1 cellular context compared by ENCODE assay signal in genomic region chr2:38613126-38613848, GRCh38.
TF ChIP-seq lines count a peak whose summit lies in the region.

No MANE protein-coding gene starts in this region.

TF ChIP-seq in K562, 482 proteins besides CTCF, POLR2A, EP300 and RAD21 (continued from another document and continues in another):
- TF ChIP-seq HBP1 (CRISPR knock-in tag; IDR thresholded peaks at IDR 0.05) (no peak), ZBTB33 (CRISPR knock-in tag; IDR thresholded peaks at IDR 0.05) (no peak), ZC3H11A (IDR thresholded peaks at IDR 0.05; ENCODE audit: low read depth, low read length) (no peak), CAMTA2 (CRISPR knock-in tag; conservative IDR thresholded peaks at IDR 0.05) (no peak), DACH1 (IDR thresholded peaks at IDR 0.05; ENCODE audit: partially characterized antibody) (no peak), CEBPG (CRISPR knock-in tag; IDR thresholded peaks at IDR 0.05) (peak; percentile 38; the same call in 1 of the 2 replicates), CEBPG (tag; conservative IDR thresholded peaks at IDR 0.05 in 1 of 2, IDR thresholded peaks at IDR 0.05 in 1 of 2) (0 out of 4 replicates have a peak, but pooled peaks of 1 of the 2 experiments have one; percentile 42), MCM3 (IDR thresholded peaks at IDR 0.05) (no peak), ZSCAN29 (IDR thresholded peaks at IDR 0.05) (no peak), ATF2 (CRISPR knock-in tag; IDR thresholded peaks at IDR 0.05) (no peak), POLR2H (tag; IDR thresholded peaks at IDR 0.05; ENCODE audit: low read depth) (no peak), CGGBP1 (CRISPR knock-in tag; IDR thresholded peaks at IDR 0.05) (no peak), ADNP (tag; IDR thresholded peaks at IDR 0.05) (no peak), SMARCA4 (IDR thresholded peaks at IDR 0.05) (no peak), MEF2A (IDR thresholded peaks at IDR 0.05; ENCODE audit: control insufficient read depth, low read depth, low read length) (no peak), RUNX1 (IDR thresholded peaks at IDR 0.05; ENCODE audit: low read depth) (no peak), SPI1 (IDR thresholded peaks at IDR 0.05; ENCODE audit: borderline replicate concordance, low read depth, low read length) (no peak), MYC (IDR thresholded peaks at IDR 0.05; ENCODE audit: low read depth, low read length) (peak; percentile 61; the same call in 1 of the 2 replicates), MYC (CRISPR knock-in tag; IDR thresholded peaks at IDR 0.05; ENCODE audit: borderline replicate concordance, low read depth) (no peak), MTA2 (IDR thresholded peaks at IDR 0.05; ENCODE audit: low read depth) (no peak), POU5F1 (IDR thresholded peaks at IDR 0.05; ENCODE audit: borderline replicate concordance, low read depth, low read length, partially characterized antibody) (no peak), BCOR (IDR thresholded peaks at IDR 0.05) (0 out of 2 replicates have a peak, but pooled peaks have one; percentile 8), BHLHE40 (IDR thresholded peaks at IDR 0.05; ENCODE audit: low read length) (no peak), BRD9 (IDR thresholded peaks at IDR 0.05; ENCODE audit: low read depth, partially characterized antibody) (no peak), HDGF (IDR thresholded peaks at IDR 0.05) (no peak)
- TF ChIP-seq, protein P1, sequence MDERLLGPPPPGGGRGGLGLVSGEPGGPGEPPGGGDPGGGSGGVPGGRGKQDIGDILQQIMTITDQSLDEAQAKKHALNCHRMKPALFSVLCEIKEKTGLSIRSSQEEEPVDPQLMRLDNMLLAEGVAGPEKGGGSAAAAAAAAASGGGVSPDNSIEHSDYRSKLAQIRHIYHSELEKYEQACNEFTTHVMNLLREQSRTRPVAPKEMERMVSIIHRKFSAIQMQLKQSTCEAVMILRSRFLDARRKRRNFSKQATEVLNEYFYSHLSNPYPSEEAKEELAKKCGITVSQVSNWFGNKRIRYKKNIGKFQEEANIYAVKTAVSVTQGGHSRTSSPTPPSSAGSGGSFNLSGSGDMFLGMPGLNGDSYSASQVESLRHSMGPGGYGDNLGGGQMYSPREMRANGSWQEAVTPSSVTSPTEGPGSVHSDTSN (CRISPR knock-in tag; IDR thresholded peaks at IDR 0.05; ENCODE audit: low read depth) = 0 out of 2 replicates have a peak, but pooled peaks have one; percentile 12
- TF ChIP-seq, protein P1 (tag; conservative IDR thresholded peaks at IDR 0.05; ENCODE audit: low read depth) = peak; percentile 60
- TF ChIP-seq, protein P2, sequence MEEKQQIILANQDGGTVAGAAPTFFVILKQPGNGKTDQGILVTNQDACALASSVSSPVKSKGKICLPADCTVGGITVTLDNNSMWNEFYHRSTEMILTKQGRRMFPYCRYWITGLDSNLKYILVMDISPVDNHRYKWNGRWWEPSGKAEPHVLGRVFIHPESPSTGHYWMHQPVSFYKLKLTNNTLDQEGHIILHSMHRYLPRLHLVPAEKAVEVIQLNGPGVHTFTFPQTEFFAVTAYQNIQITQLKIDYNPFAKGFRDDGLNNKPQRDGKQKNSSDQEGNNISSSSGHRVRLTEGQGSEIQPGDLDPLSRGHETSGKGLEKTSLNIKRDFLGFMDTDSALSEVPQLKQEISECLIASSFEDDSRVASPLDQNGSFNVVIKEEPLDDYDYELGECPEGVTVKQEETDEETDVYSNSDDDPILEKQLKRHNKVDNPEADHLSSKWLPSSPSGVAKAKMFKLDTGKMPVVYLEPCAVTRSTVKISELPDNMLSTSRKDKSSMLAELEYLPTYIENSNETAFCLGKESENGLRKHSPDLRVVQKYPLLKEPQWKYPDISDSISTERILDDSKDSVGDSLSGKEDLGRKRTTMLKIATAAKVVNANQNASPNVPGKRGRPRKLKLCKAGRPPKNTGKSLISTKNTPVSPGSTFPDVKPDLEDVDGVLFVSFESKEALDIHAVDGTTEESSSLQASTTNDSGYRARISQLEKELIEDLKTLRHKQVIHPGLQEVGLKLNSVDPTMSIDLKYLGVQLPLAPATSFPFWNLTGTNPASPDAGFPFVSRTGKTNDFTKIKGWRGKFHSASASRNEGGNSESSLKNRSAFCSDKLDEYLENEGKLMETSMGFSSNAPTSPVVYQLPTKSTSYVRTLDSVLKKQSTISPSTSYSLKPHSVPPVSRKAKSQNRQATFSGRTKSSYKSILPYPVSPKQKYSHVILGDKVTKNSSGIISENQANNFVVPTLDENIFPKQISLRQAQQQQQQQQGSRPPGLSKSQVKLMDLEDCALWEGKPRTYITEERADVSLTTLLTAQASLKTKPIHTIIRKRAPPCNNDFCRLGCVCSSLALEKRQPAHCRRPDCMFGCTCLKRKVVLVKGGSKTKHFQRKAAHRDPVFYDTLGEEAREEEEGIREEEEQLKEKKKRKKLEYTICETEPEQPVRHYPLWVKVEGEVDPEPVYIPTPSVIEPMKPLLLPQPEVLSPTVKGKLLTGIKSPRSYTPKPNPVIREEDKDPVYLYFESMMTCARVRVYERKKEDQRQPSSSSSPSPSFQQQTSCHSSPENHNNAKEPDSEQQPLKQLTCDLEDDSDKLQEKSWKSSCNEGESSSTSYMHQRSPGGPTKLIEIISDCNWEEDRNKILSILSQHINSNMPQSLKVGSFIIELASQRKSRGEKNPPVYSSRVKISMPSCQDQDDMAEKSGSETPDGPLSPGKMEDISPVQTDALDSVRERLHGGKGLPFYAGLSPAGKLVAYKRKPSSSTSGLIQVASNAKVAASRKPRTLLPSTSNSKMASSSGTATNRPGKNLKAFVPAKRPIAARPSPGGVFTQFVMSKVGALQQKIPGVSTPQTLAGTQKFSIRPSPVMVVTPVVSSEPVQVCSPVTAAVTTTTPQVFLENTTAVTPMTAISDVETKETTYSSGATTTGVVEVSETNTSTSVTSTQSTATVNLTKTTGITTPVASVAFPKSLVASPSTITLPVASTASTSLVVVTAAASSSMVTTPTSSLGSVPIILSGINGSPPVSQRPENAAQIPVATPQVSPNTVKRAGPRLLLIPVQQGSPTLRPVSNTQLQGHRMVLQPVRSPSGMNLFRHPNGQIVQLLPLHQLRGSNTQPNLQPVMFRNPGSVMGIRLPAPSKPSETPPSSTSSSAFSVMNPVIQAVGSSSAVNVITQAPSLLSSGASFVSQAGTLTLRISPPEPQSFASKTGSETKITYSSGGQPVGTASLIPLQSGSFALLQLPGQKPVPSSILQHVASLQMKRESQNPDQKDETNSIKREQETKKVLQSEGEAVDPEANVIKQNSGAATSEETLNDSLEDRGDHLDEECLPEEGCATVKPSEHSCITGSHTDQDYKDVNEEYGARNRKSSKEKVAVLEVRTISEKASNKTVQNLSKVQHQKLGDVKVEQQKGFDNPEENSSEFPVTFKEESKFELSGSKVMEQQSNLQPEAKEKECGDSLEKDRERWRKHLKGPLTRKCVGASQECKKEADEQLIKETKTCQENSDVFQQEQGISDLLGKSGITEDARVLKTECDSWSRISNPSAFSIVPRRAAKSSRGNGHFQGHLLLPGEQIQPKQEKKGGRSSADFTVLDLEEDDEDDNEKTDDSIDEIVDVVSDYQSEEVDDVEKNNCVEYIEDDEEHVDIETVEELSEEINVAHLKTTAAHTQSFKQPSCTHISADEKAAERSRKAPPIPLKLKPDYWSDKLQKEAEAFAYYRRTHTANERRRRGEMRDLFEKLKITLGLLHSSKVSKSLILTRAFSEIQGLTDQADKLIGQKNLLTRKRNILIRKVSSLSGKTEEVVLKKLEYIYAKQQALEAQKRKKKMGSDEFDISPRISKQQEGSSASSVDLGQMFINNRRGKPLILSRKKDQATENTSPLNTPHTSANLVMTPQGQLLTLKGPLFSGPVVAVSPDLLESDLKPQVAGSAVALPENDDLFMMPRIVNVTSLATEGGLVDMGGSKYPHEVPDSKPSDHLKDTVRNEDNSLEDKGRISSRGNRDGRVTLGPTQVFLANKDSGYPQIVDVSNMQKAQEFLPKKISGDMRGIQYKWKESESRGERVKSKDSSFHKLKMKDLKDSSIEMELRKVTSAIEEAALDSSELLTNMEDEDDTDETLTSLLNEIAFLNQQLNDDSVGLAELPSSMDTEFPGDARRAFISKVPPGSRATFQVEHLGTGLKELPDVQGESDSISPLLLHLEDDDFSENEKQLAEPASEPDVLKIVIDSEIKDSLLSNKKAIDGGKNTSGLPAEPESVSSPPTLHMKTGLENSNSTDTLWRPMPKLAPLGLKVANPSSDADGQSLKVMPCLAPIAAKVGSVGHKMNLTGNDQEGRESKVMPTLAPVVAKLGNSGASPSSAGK (IDR thresholded peaks at IDR 0.05) = peak; percentile 45
- TF ChIP-seq, protein P3, sequence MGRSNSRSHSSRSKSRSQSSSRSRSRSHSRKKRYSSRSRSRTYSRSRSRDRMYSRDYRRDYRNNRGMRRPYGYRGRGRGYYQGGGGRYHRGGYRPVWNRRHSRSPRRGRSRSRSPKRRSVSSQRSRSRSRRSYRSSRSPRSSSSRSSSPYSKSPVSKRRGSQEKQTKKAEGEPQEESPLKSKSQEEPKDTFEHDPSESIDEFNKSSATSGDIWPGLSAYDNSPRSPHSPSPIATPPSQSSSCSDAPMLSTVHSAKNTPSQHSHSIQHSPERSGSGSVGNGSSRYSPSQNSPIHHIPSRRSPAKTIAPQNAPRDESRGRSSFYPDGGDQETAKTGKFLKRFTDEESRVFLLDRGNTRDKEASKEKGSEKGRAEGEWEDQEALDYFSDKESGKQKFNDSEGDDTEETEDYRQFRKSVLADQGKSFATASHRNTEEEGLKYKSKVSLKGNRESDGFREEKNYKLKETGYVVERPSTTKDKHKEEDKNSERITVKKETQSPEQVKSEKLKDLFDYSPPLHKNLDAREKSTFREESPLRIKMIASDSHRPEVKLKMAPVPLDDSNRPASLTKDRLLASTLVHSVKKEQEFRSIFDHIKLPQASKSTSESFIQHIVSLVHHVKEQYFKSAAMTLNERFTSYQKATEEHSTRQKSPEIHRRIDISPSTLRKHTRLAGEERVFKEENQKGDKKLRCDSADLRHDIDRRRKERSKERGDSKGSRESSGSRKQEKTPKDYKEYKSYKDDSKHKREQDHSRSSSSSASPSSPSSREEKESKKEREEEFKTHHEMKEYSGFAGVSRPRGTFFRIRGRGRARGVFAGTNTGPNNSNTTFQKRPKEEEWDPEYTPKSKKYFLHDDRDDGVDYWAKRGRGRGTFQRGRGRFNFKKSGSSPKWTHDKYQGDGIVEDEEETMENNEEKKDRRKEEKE (IDR thresholded peaks at IDR 0.05; ENCODE audit: borderline replicate concordance in 1 of 2, control insufficient read depth in 1 of 2, low read depth in 2 of 2, low read length in 1 of 2) = no peak
- TF ChIP-seq, protein P4, sequence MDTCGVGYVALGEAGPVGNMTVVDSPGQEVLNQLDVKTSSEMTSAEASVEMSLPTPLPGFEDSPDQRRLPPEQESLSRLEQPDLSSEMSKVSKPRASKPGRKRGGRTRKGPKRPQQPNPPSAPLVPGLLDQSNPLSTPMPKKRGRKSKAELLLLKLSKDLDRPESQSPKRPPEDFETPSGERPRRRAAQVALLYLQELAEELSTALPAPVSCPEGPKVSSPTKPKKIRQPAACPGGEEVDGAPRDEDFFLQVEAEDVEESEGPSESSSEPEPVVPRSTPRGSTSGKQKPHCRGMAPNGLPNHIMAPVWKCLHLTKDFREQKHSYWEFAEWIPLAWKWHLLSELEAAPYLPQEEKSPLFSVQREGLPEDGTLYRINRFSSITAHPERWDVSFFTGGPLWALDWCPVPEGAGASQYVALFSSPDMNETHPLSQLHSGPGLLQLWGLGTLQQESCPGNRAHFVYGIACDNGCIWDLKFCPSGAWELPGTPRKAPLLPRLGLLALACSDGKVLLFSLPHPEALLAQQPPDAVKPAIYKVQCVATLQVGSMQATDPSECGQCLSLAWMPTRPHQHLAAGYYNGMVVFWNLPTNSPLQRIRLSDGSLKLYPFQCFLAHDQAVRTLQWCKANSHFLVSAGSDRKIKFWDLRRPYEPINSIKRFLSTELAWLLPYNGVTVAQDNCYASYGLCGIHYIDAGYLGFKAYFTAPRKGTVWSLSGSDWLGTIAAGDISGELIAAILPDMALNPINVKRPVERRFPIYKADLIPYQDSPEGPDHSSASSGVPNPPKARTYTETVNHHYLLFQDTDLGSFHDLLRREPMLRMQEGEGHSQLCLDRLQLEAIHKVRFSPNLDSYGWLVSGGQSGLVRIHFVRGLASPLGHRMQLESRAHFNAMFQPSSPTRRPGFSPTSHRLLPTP (IDR thresholded peaks at IDR 0.05; ENCODE audit: borderline replicate concordance, extremely low read depth, insufficient read length) = no peak
